In the genomic region with DNA sequence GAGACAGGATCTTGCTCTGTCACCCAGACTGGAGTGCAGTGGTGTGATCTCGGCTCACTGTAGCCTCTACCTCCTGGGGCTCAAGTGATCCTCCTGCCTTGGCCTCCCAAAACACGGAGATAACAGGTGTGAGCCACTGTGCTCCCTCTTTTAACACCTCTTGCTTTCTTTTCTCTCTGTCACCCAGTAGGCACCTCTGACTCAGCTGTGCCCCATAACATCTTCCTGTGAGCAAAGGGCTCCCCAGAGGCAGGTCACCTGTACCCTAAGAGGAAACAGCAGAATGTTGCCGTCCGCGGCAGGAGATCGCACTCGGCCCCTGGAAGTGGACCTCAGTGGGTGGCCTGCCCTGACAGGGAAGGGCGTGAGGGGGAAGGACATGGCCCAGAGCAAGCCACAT, we compare ENCODE assay signal across 10 cellular contexts. TPM values are rescaled to one million over a fixed set of nuclear protein-coding genes. Genes with fewer than 3 reads are reported as not detected.
DNase-seq lines count a peak whose midpoint lies in the region; ATAC-seq lines count a peak whose summit lies in the region.
"Had no signal": no experiment of that assay in that cellular context is flagged by ENCODE, and none has a peak within 500 bp of the region (broad histone marks: within the 10 kb centered on the region; RNA-seq: fewer than 3 reads in every experiment).

No MANE protein-coding gene starts in this region.

- CTCF ChIA-PET in T-cell (lab: Charles Lee): no interaction called here

- H3K27ac ChIP-seq in BLaER1: peak overlapping the region; percentile 92
- H3K27ac ChIP-seq: ovary had no signal

- peak; percentile 50 to 69 (median 62) for ATAC-seq in T-cell (replicated peaks in 1 of 4)
- peak in 1 of 2 donors; percentile 46 for ATAC-seq in natural killer cell treated with Interleukin-12 subunit alpha and Interleukin-12 subunit beta and Interleukin-15 and Interleukin-18, amount 100 ng/mL, for 72 hours

- DNase-seq in T-cell (peak in 26 of 34 experiments; percentile 11 to 51 (median 27)), NOMO-1 (lab: John Stamatoyannopoulos, UW; ENCODE audit: unreplicated experiment in 2 of 2) (no peak), NCI-H2196 (lab: John Stamatoyannopoulos, UW; ENCODE audit: unreplicated experiment) (no peak), NCI-H69 (lab: John Stamatoyannopoulos, UW) (no peak), NCI-H2227 treated with DMSO at 0.1 percent for 48 hours (lab: John Stamatoyannopoulos, UW) (no peak)
- DNase-seq in activated effector memory CD4-positive, alpha-beta T cell treated with Interleukin-2 at 50 U/mL for 16 hours: peak; percentile 41
- no peak for DNase-seq in natural killer cell treated with Interleukin-12 subunit alpha and Interleukin-12 subunit beta and Interleukin-15 and Interleukin-18, amount 100 ng/mL, for 72 hours (ENCODE audit: low spot score)
- DNase-seq: ovary had no signal

- peaks cover 7% of the 10 kb centered on the region; the same call in 1 of the 2 replicates for H4K20me1 ChIP-seq in BLaER1

- peak overlapping the region; percentile 98 to 100 (median 98) for H3K4me3 Mint-ChIP-seq in T-cell
- peak overlapping the region; percentile 90 for H3K4me3 Mint-ChIP-seq in natural killer cell treated with Interleukin-12 subunit alpha and Interleukin-12 subunit beta and Interleukin-15 and Interleukin-18, amount 100 ng/mL, for 72 hours

- H3K4me1 ChIP-seq in BLaER1: peaks cover 83% of the 10 kb centered on the region

- POLR2A ChIA-PET in T-cell (lab: Charles Lee): no interaction called here

- H3K27me3 Mint-ChIP-seq in T-cell: no peaks in the 10 kb centered on the region
- no peaks in the 10 kb centered on the region for H3K27me3 Mint-ChIP-seq in natural killer cell treated with Interleukin-12 subunit alpha and Interleukin-12 subunit beta and Interleukin-15 and Interleukin-18, amount 100 ng/mL, for 72 hours

- H3K27ac Mint-ChIP-seq in T-cell: peak overlapping the region; percentile 97
- peak overlapping the region; percentile 97 to 99 for H3K27ac Mint-ChIP-seq in natural killer cell treated with Interleukin-12 subunit alpha and Interleukin-12 subunit beta and Interleukin-15 and Interleukin-18, amount 100 ng/mL, for 72 hours

- peaks cover 9% of the 10 kb centered on the region for H3K36me3 Mint-ChIP-seq in T-cell
- H3K36me3 Mint-ChIP-seq in natural killer cell treated with Interleukin-12 subunit alpha and Interleukin-12 subunit beta and Interleukin-15 and Interleukin-18, amount 100 ng/mL, for 72 hours: no peaks in the 10 kb centered on the region

- no peak overlapping the region for H3K9ac ChIP-seq in BLaER1

- no peaks in the 10 kb centered on the region for H3K27me3 ChIP-seq in BLaER1
- H3K27me3 ChIP-seq: ovary had no signal

- peaks cover 50 to 61% (median 59%) of the 10 kb centered on the region in 3 donors for H3K4me1 Mint-ChIP-seq in T-cell
- H3K4me1 Mint-ChIP-seq in natural killer cell treated with Interleukin-12 subunit alpha and Interleukin-12 subunit beta and Interleukin-15 and Interleukin-18, amount 100 ng/mL, for 72 hours (ENCODE audit: low read depth in 2 of 2): peaks cover 23 to 36% of the 10 kb centered on the region in 2 donors

- H3K36me3 ChIP-seq in BLaER1: peaks cover 16% of the 10 kb centered on the region
- H3K36me3 ChIP-seq: ovary had no signal

- peak overlapping the region; percentile 98 for H3K4me2 ChIP-seq in BLaER1

- H3K9me3 Mint-ChIP-seq in T-cell: no peaks in the 10 kb centered on the region
- H3K9me3 Mint-ChIP-seq in natural killer cell treated with Interleukin-12 subunit alpha and Interleukin-12 subunit beta and Interleukin-15 and Interleukin-18, amount 100 ng/mL, for 72 hours: no peaks in the 10 kb centered on the region

- H3K9me3 ChIP-seq in BLaER1: no peaks in the 10 kb centered on the region
- H3K9me3 ChIP-seq: ovary had no signal

- H3K4me3 ChIP-seq in BLaER1: peak overlapping the region; percentile 19; the same call in 1 of the 2 replicates
- H3K4me3 ChIP-seq: ovary had no signal

RNA-seq across cellular contexts. Expression of gene NLRC3, which starts 0.9 kb away (rescaled TPM):
- total RNA-seq in T-cell: 100 to 1,000 TPM in 3 of 5 donors, 10 to 100 TPM in 2; 75.6 to 178 (median 160) TPM
- total RNA-seq in natural killer cell treated with Interleukin-12 subunit alpha and Interleukin-12 subunit beta and Interleukin-15 and Interleukin-18, amount 100 ng/mL, for 72 hours: 10 to 100 TPM; 48.3 to 61.8 TPM
- total RNA-seq: LHCN-M2 had no signal

RNA-seq across cellular contexts. Expression of gene SLX4, which starts 33.3 kb away (rescaled TPM):
- 1 to 10 TPM; 6.3 to 9.4 (median 8.5) TPM for total RNA-seq in T-cell
- 10 to 100 TPM; 13.4 to 18.4 TPM for total RNA-seq in natural killer cell treated with Interleukin-12 subunit alpha and Interleukin-12 subunit beta and Interleukin-15 and Interleukin-18, amount 100 ng/mL, for 72 hours

Comparison
In these comparisons a context has a peak if more than half of its experiments do, and no peak if none do; other contexts are left out.
1. DNase-seq: peak in T-cell (26 of 34) and activated effector memory CD4-positive, alpha-beta T cell treated with Interleukin-2 at 50 U/mL for 16 hours (single experiment); none in natural killer cell treated with Interleukin-12 subunit alpha and Interleukin-12 subunit beta and Interleukin-15 and Interleukin-18, amount 100 ng/mL, for 72 hours (single experiment), NOMO-1 (0 of 2), NCI-H2196 (single experiment), NCI-H69 (single experiment) and NCI-H2227 treated with DMSO at 0.1 percent for 48 hours (single experiment).